Comparison of ENCODE assay signal across 23 cellular contexts in the genomic region with DNA sequence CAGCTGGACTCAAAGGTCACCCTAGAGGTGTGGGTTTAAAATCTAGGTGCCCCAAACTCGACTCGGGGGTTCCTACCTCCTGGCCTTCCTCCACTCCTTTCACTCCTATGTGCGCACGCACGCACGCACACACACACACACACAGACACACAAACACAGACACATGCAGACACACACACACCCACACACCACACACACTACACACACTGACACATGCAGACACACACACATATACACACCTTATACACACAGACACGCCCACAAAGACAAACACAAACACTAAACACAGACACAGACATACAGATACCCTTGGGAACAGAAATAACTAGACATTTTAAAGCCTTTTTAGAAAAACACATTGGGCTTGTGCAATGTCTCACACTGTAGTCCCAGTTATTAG. TPM values are rescaled to one million over a fixed set of nuclear protein-coding genes. Genes with fewer than 3 reads are reported as not detected.
"Had no signal": no experiment of that assay in that cellular context is flagged by ENCODE, and none has a peak within 500 bp of the region (broad histone marks: within the 10 kb centered on the region; RNA-seq: fewer than 3 reads in every experiment).

No MANE protein-coding gene starts in this region.

- H3K4me2 ChIP-seq: SK-N-SH had no signal

- DNase-seq: KBM-7, MV-4-11, NCI-H1048, NCI-H1105, NCI-H1417, NCI-H1436 treated with DMSO at 0.1 percent for 48 hours, NCI-H1694, NCI-H187 treated with DMSO at 0.1 percent for 48 hours, NCI-H2029 treated with DMSO at 0.1 percent for 48 hours, NCI-H226, NCI-H446, NCI-H510A, NCI-H524 treated with DMSO at 0.1 percent for 48 hours, NCI-H69, NCI-H774, RPMI8226, SHP77, SK-N-SH, SW 1271 had no signal

- FAIRE-seq: RCC 7860 had no signal

- H3K9ac ChIP-seq: SK-N-SH had no signal

- H3K9me3 ChIP-seq: SK-N-SH had no signal

RNA-seq across cellular contexts. Expression of a gene that starts 31.8 kb away (rescaled TPM):
- total RNA-seq: HT-29, MCF 10A, SK-MEL-5 had no signal
